In the genomic region with DNA sequence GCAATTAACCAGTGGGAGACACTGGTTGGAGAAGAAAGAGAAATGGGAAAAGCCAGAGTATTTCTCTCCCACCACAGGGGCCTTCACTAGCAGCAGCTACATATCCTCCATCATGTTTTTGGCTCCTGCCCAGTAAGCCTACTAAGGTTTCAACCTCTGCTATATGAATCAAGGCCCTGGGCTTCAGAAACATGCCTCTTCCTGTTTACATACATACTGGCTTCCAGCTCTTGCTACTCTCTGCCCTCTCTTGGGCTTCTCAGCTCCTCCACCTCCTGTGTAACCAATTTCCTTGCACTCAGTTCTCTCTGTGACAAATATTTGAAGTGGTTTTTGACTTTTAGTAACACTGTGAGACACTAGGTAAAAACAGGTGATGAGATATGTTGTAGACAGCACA, we compare ENCODE assay signal across 14 cellular contexts.
DNase-seq lines count a peak whose midpoint lies in the region; ATAC-seq and TF ChIP-seq lines count a peak whose summit lies in the region.
"Had no signal": no experiment of that assay in that cellular context is flagged by ENCODE, and none has a peak within 500 bp of the region (broad histone marks: within the 10 kb centered on the region; RNA-seq: fewer than 3 reads in every experiment).

No MANE protein-coding gene starts in this region.

- H4K20me1 ChIP-seq in MM.1S (ENCODE audit: insufficient read depth, low read length): no peaks in the 10 kb centered on the region; the same call in 1 of the 2 replicates

- no peak overlapping the region for H3K27ac Mint-ChIP-seq in activated T-helper 1 cell treated with anti-CD3 and anti-CD28 coated beads, Interleukin-12 subunit alpha, Interleukin-12 subunit beta, Interleukin-2, Interleukin-4 antibody, amounts not matched to agents 30 ng/mL and 10 ng/mL and 1 ng/mL, durations not matched to agents 14 hours and 24 hours and 36 hours
- peak overlapping the region in 5 of 9 donors; percentile 9 to 72 (median 48) for H3K27ac Mint-ChIP-seq in naive thymus-derived CD4-positive, alpha-beta T cell
- H3K27ac Mint-ChIP-seq: nephron progenitor cell had no signal

- no peaks in the 10 kb centered on the region for H3K36me3 ChIP-seq in MM.1S (replicated peaks; ENCODE audit: insufficient read depth, low read length)
- H3K36me3 ChIP-seq in naive thymus-derived CD4-positive, alpha-beta T cell (ENCODE audit: control insufficient read depth in 2 of 3, insufficient read depth in 3 of 3, low read length in 3 of 3): no peaks in the 10 kb centered on the region
- H3K36me3 ChIP-seq in lower lobe of right lung: no peaks in the 10 kb centered on the region

- no peaks in the 10 kb centered on the region for H3K9me2 ChIP-seq in MM.1S (replicated peaks; ENCODE audit: insufficient read depth, low read length)

- no peaks in the 10 kb centered on the region for H3K4me1 Mint-ChIP-seq in activated T-helper 1 cell treated with anti-CD3 and anti-CD28 coated beads, Interleukin-12 subunit alpha, Interleukin-12 subunit beta, Interleukin-2, Interleukin-4 antibody, amounts not matched to agents 30 ng/mL and 10 ng/mL and 1 ng/mL, durations not matched to agents 14 hours and 24 hours and 36 hours (ENCODE audit: low read depth)
- peaks cover 0 to 11% (median 0%) of the 10 kb centered on the region in 7 donors for H3K4me1 Mint-ChIP-seq in naive thymus-derived CD4-positive, alpha-beta T cell
- H3K4me1 Mint-ChIP-seq: nephron progenitor cell had no signal

- CTCF ChIA-PET in naive thymus-derived CD4-positive, alpha-beta T cell (lab: Charles Lee): no interaction called here

- POLR2A ChIA-PET in naive thymus-derived CD4-positive, alpha-beta T cell (lab: Charles Lee): no interaction called here

- TF ChIP-seq CTCF in MM.1S (IDR thresholded peaks at IDR 0.05; ENCODE audit: low read length): no peak
- no peak for TF ChIP-seq CTCF in lower lobe of right lung (IDR thresholded peaks at IDR 0.05)
- no peak for TF ChIP-seq CTCF in lower leg skin (IDR thresholded peaks at IDR 0.05)

- H3K79me2 ChIP-seq in MM.1S (ENCODE audit: low read length): no peaks in the 10 kb centered on the region

- no peak overlapping the region for H3K4me2 ChIP-seq in MM.1S (ENCODE audit: low read depth, low read length)

- ATAC-seq in naive thymus-derived CD4-positive, alpha-beta T cell: peak; percentile 14
- no peak for ATAC-seq in lower lobe of right lung
- ATAC-seq: activated CD4-positive, CD25-positive, alpha-beta regulatory T cell treated with anti-CD3 and anti-CD28 coated beads, Interleukin-2, amount 50 U/mL, for 24 hours; activated T-cell treated with anti-CD3 and anti-CD28 coated beads, Interleukin-2, amount 50 U/mL, for 4 hours; left colon had no signal

- H3K4me3 Mint-ChIP-seq in activated T-helper 1 cell treated with anti-CD3 and anti-CD28 coated beads, Interleukin-12 subunit alpha, Interleukin-12 subunit beta, Interleukin-2, Interleukin-4 antibody, amounts not matched to agents 30 ng/mL and 10 ng/mL and 1 ng/mL, durations not matched to agents 14 hours and 24 hours and 36 hours: no peak overlapping the region
- peak overlapping the region in 2 of 10 donors; percentile 34 to 37 for H3K4me3 Mint-ChIP-seq in naive thymus-derived CD4-positive, alpha-beta T cell
- H3K4me3 Mint-ChIP-seq: activated T-cell treated with anti-CD3 and anti-CD28 coated beads, Interleukin-2, amount 50 U/mL, for 4 hours; nephron progenitor cell had no signal

- H2AFZ ChIP-seq in MM.1S (ENCODE audit: low read length): no peak overlapping the region

- no peaks in the 10 kb centered on the region for H3K27me3 Mint-ChIP-seq in activated T-helper 1 cell treated with anti-CD3 and anti-CD28 coated beads, Interleukin-12 subunit alpha, Interleukin-12 subunit beta, Interleukin-2, Interleukin-4 antibody, amounts not matched to agents 30 ng/mL and 10 ng/mL and 1 ng/mL, durations not matched to agents 14 hours and 24 hours and 36 hours (ENCODE audit: insufficient read depth)
- H3K27me3 Mint-ChIP-seq in naive thymus-derived CD4-positive, alpha-beta T cell: no peaks in the 10 kb centered on the region

- no peaks in the 10 kb centered on the region for H3F3A ChIP-seq in MM.1S (ENCODE audit: insufficient read depth, low read length)

- intact Hi-C loops in activated T-helper 1 cell treated with anti-CD3 and anti-CD28 coated beads, Interleukin-12 subunit alpha, Interleukin-12 subunit beta, Interleukin-2, Interleukin-4 antibody, amounts not matched to agents 30 ng/mL and 10 ng/mL and 1 ng/mL, durations not matched to agents 14 hours and 24 hours and 36 hours (cut with micrococcal nuclease): no loop called here
- intact Hi-C loops in naive thymus-derived CD4-positive, alpha-beta T cell (cut with micrococcal nuclease): no loop called here
- intact Hi-C loops in lower lobe of right lung (cut with DNase I) (no loop called here), lower leg skin (cut with DNase I; ENCODE audit: low total_unique reads) (no loop called here)

- no peak overlapping the region for H3K27ac ChIP-seq in MM.1S (ENCODE audit: low read length)
- H3K27ac ChIP-seq in naive thymus-derived CD4-positive, alpha-beta T cell (ENCODE audit: low read depth, low read length): no peak overlapping the region
- H3K27ac ChIP-seq in lower lobe of right lung: no peak overlapping the region

- no peaks in the 10 kb centered on the region for H3K9me3 ChIP-seq in MM.1S (replicated peaks; ENCODE audit: insufficient read depth, low read length)
- H3K9me3 ChIP-seq in naive thymus-derived CD4-positive, alpha-beta T cell (ENCODE audit: control insufficient read depth in 2 of 3, low read length in 3 of 3): no peaks in the 10 kb centered on the region
- no peaks in the 10 kb centered on the region for H3K9me3 ChIP-seq in lower lobe of right lung

- H3K27me3 ChIP-seq in MM.1S (replicated peaks; ENCODE audit: insufficient read depth, low read length) (no peaks in the 10 kb centered on the region), lower lobe of right lung (ENCODE audit: low read depth) (no peaks in the 10 kb centered on the region)
- no peaks in the 10 kb centered on the region for H3K27me3 ChIP-seq in naive thymus-derived CD4-positive, alpha-beta T cell (ENCODE audit: control insufficient read depth in 2 of 2, insufficient read depth in 2 of 2, low read length in 2 of 2)

- no peaks in the 10 kb centered on the region for H3K36me3 Mint-ChIP-seq in activated T-helper 1 cell treated with anti-CD3 and anti-CD28 coated beads, Interleukin-12 subunit alpha, Interleukin-12 subunit beta, Interleukin-2, Interleukin-4 antibody, amounts not matched to agents 30 ng/mL and 10 ng/mL and 1 ng/mL, durations not matched to agents 14 hours and 24 hours and 36 hours (ENCODE audit: low read depth)
- H3K36me3 Mint-ChIP-seq in naive thymus-derived CD4-positive, alpha-beta T cell: no peaks in the 10 kb centered on the region

- no peak overlapping the region for H3K9ac ChIP-seq in MM.1S (ENCODE audit: low read length)

- H3K4me3 ChIP-seq in MM.1S (ENCODE audit: low read length) (no peak overlapping the region), lower lobe of right lung (no peak overlapping the region), lower leg skin (ENCODE audit: low read depth, poor library complexity, severe bottlenecking) (no peak overlapping the region)
- no peak overlapping the region for H3K4me3 ChIP-seq in naive thymus-derived CD4-positive, alpha-beta T cell (ENCODE audit: low read length)

- H3K4me1 ChIP-seq in MM.1S (ENCODE audit: low read length) (no peaks in the 10 kb centered on the region), lower lobe of right lung (no peaks in the 10 kb centered on the region)
- H3K4me1 ChIP-seq in naive thymus-derived CD4-positive, alpha-beta T cell (ENCODE audit: control insufficient read depth in 2 of 2, insufficient read depth in 2 of 2, low read length in 2 of 2): peaks cover 0 to 4% of the 10 kb centered on the region in 2 donors

- DNase-seq in DMS53 (lab: John Stamatoyannopoulos, UW): peak; percentile 79
- DNase-seq in MM.1S: peak; percentile 30
- DNase-seq in activated T-helper 1 cell treated with anti-CD3 and anti-CD28 coated beads, Interleukin-12 subunit alpha, Interleukin-12 subunit beta, Interleukin-2, Interleukin-4 antibody, amounts not matched to agents 30 ng/mL and 10 ng/mL and 1 ng/mL, durations not matched to agents 14 hours and 24 hours and 36 hours (ENCODE audit: low spot score): peak; percentile 2
- peak in 5 of 9 donors; percentile 1 to 58 (median 19) for DNase-seq in naive thymus-derived CD4-positive, alpha-beta T cell
- DNase-seq in lower lobe of right lung: no peak
- no peak for DNase-seq in HK-2 (ENCODE audit: unreplicated experiment)
- DNase-seq in pons (ENCODE audit: low spot score): no peak
- no peak for DNase-seq in lower leg skin (ENCODE audit: low spot score in 2 of 2)
- DNase-seq: activated T-cell treated with anti-CD3 and anti-CD28 coated beads, Interleukin-2, amount 50 U/mL, for 4 hours; effector CD4-positive, alpha-beta T cell; left colon; NCI-H1048; nephron progenitor cell had no signal

- H3K9me3 Mint-ChIP-seq in activated T-helper 1 cell treated with anti-CD3 and anti-CD28 coated beads, Interleukin-12 subunit alpha, Interleukin-12 subunit beta, Interleukin-2, Interleukin-4 antibody, amounts not matched to agents 30 ng/mL and 10 ng/mL and 1 ng/mL, durations not matched to agents 14 hours and 24 hours and 36 hours: no peaks in the 10 kb centered on the region
- H3K9me3 Mint-ChIP-seq in naive thymus-derived CD4-positive, alpha-beta T cell: peaks cover 0 to 7% (median under 1%) of the 10 kb centered on the region in 11 donors
- H3K9me3 Mint-ChIP-seq: activated T-cell treated with anti-CD3 and anti-CD28 coated beads, Interleukin-2, amount 50 U/mL, for 4 hours; nephron progenitor cell had no signal

- no peak for TF ChIP-seq POLR2A in lower leg skin (IDR thresholded peaks at IDR 0.05)

Comparison
In these comparisons a context has a peak if more than half of its experiments do, and no peak if none do; other contexts are left out.
1. DNase-seq: peak in DMS53 (single experiment), MM.1S (single experiment), activated T-helper 1 cell treated with anti-CD3 and anti-CD28 coated beads, Interleukin-12 subunit alpha, Interleukin-12 subunit beta, Interleukin-2, Interleukin-4 antibody, amounts not matched to agents 30 ng/mL and 10 ng/mL and 1 ng/mL, durations not matched to agents 14 hours and 24 hours and 36 hours (single experiment) and naive thymus-derived CD4-positive, alpha-beta T cell (5 of 9); none in lower lobe of right lung (single experiment), HK-2 (single experiment), pons (single experiment) and lower leg skin (0 of 2).